29 cellular contexts compared by ENCODE assay signal in genomic region chr1:43874716-43875115, GRCh38. TPM values are rescaled to one million over a fixed set of nuclear protein-coding genes. Genes with fewer than 3 reads are reported as not detected.
"Had no signal": no experiment of that assay in that cellular context is flagged by ENCODE, and none has a peak within 500 bp of the region (broad histone marks: within the 10 kb centered on the region; RNA-seq: fewer than 3 reads in every experiment).

No MANE protein-coding gene starts in this region.

- H3K36me3 ChIP-seq: cardiac muscle cell, MG63 had no signal

- H3K4me1 ChIP-seq: ascending aorta had no signal

- H3K4me3 ChIP-seq: ascending aorta, cardiac muscle cell, MG63, PC-9 had no signal

- H2AFZ ChIP-seq: PC-9 had no signal

- H3K27ac ChIP-seq: ascending aorta, cardiac muscle cell, PC-9, RWPE1 had no signal

- H3K9me3 ChIP-seq: ascending aorta, MG63 had no signal

- DNase-seq: activated CD4-positive, alpha-beta T cell treated with anti-CD3 and anti-CD28 coated beads, Interleukin-2, amount 10 ng/mL, durations not matched to agents 24 days and 14 days; activated CD4-positive, alpha-beta T cell treated with anti-CD3 and anti-CD28 coated beads, Interleukin-2, amount 50 U/mL, for 4 hours; activated CD8-positive, alpha-beta T cell treated with anti-CD3 and anti-CD28 coated beads for 36 hours; activated effector memory CD4-positive, alpha-beta T cell treated with anti-CD3 and anti-CD28 coated beads, Interleukin-2, amount 50 U/mL, for 16 hours; activated naive CD4-positive, alpha-beta T cell; activated naive CD4-positive, alpha-beta T cell treated with anti-CD3 and anti-CD28 coated beads, Interleukin-2, amount 50 U/mL, for 16 hours; activated naive CD8-positive, alpha-beta T cell treated with anti-CD3 and anti-CD28 coated beads for 36 hours; activated T-cell treated with anti-CD3 and anti-CD28 coated beads, Interleukin-2, amount 50 U/mL, for 1 hour; activated T-cell treated with anti-CD3 and anti-CD28 coated beads, Interleukin-2, amount 50 U/mL, for 72 hours; amygdala; Kasumi-1; MG63; NCI-H1048; NCI-H1105 treated with DMSO at 0.1 percent for 48 hours; NCI-H1436; NCI-H1694; NCI-H1930; NCI-H2081 treated with DMSO at 0.1 percent for 48 hours; NCI-H345; NCI-H524 treated with DMSO at 0.1 percent for 48 hours; NK-92 treated with Interleukin-12 subunit alpha and Interleukin-12 subunit beta, amount 100 ng/mL, for 24 hours; PC-9; SIG-M5 had no signal

- H3K4me2 ChIP-seq: PC-9 had no signal

- H3K27me3 ChIP-seq: ascending aorta, cardiac muscle cell, MG63 had no signal

- ATAC-seq: activated CD8-positive, alpha-beta T cell treated with anti-CD3 and anti-CD28 coated beads for 36 hours; activated T-cell treated with anti-CD3 and anti-CD28 coated beads, Interleukin-2, amount 50 U/mL, for 72 hours; activated T-helper 17 cell treated with anti-CD3 and anti-CD28 coated beads, Interleukin-2, amount 50 U/mL, for 72 hours; Right ventricle myocardium inferior had no signal

RNA-seq across cellular contexts. Expression of gene ARTN, which starts 58.9 kb away (rescaled TPM):
- total RNA-seq: activated CD4-positive, alpha-beta T cell treated with anti-CD3 and anti-CD28 coated beads, Interleukin-2, amount 10 ng/mL, durations not matched to agents 24 days and 14 days; ascending aorta; SK-MEL-5 had no signal
